17 cellular contexts compared by ENCODE assay signal in the genomic region with DNA sequence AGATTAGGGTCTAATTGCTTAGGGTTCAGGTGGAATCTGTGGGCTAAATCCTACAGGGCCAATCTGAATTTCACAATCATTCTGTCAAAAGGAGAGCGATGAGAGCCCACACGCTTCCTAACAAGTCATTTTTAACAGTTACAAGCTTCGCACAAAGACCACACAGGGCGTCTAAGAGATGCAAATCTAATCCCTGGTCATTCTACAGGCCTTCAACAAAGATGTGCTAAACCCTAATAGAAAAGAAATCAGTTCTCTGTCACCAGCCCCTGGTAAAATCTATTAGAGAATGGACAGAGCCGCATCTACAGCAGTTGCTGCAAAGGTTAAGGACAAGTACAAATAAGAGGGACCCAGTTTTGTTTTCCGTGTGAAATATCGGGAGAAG. TPM values are rescaled to one million over a fixed set of nuclear protein-coding genes. Genes with fewer than 3 reads are reported as not detected.
DNase-seq lines count a peak whose midpoint lies in the region; ATAC-seq and FAIRE-seq lines count a peak whose summit lies in the region.
"Had no signal": no experiment of that assay in that cellular context is flagged by ENCODE, and none has a peak within 500 bp of the region (broad histone marks: within the 10 kb centered on the region; RNA-seq: fewer than 3 reads in every experiment).

No MANE protein-coding gene starts in this region.

- no peak overlapping the region for H2BK5ac ChIP-seq in mesendoderm (ENCODE audit: low read length)

- H3K36me3 ChIP-seq in mesendoderm (ENCODE audit: control insufficient read depth, insufficient read depth, low read length): no peaks in the 10 kb centered on the region

- H3K27ac ChIP-seq in mesendoderm (ENCODE audit: low read depth, low read length): no peak overlapping the region

- no peaks in the 10 kb centered on the region for H3K79me1 ChIP-seq in mesendoderm (ENCODE audit: low read length)

- no peak overlapping the region for H2BK120ac ChIP-seq in mesendoderm (ENCODE audit: low read depth, low read length)

- no peak for ATAC-seq in HG02973 (IDR thresholded peaks at IDR 0.05; ENCODE audit: unreplicated experiment)
- ATAC-seq: effector memory CD8-positive, alpha-beta T cell had no signal

- H3K23ac ChIP-seq in mesendoderm (ENCODE audit: low read length): no peak overlapping the region

- H3K79me2 ChIP-seq in mesendoderm (ENCODE audit: control insufficient read depth, insufficient read depth, low read length): no peaks in the 10 kb centered on the region

- H3K4me1 ChIP-seq in mesendoderm (ENCODE audit: control insufficient read depth, low read depth, low read length): no peaks in the 10 kb centered on the region

- no peak overlapping the region for H4K8ac ChIP-seq in mesendoderm (ENCODE audit: low read depth, low read length)

- H4K5ac ChIP-seq in mesendoderm (ENCODE audit: low read length): no peak overlapping the region

- peaks cover 77% of the 10 kb centered on the region for H3K27me3 ChIP-seq in mesendoderm (ENCODE audit: insufficient read depth, low read length, poor library complexity)

- H3K27ac Mint-ChIP-seq in activated naive CD8-positive, alpha-beta T cell treated with anti-CD3 and anti-CD28 coated beads for 36 hours: no peak overlapping the region
- H3K27ac Mint-ChIP-seq: effector memory CD8-positive, alpha-beta T cell; naive B cell had no signal

- peak overlapping the region; percentile 43 for H3K4me3 Mint-ChIP-seq in activated naive CD8-positive, alpha-beta T cell treated with anti-CD3 and anti-CD28 coated beads for 36 hours

- no peak overlapping the region for H3K9ac ChIP-seq in mesendoderm (ENCODE audit: low read length)

- no CpG with 5 or more reads among the region's 7 CpGs for WGBS in mesendoderm (ENCODE audit: extremely low coverage, insufficient coverage, low lambda C conversion rate)

- FAIRE-seq in GM19239 (lab: Jason Lieb, UNC) (no peak), urothelium cell line (lab: Jason Lieb, UNC) (no peak)
- FAIRE-seq: D721Med had no signal

- H3K56ac ChIP-seq in mesendoderm (ENCODE audit: low read length): no peak overlapping the region

- H3K9me3 Mint-ChIP-seq in activated naive CD8-positive, alpha-beta T cell treated with anti-CD3 and anti-CD28 coated beads for 36 hours: peaks cover 13% of the 10 kb centered on the region

- no peak overlapping the region for H2BK15ac ChIP-seq in mesendoderm (replicated peaks; ENCODE audit: low read depth)

- no peak overlapping the region for H3K4me2 ChIP-seq in mesendoderm (ENCODE audit: low read length)

- no peak overlapping the region for H3K18ac ChIP-seq in mesendoderm (ENCODE audit: low read length)

- H3K4ac ChIP-seq in mesendoderm (ENCODE audit: low read depth, low read length): no peak overlapping the region

- no peak overlapping the region for H2AK5ac ChIP-seq in mesendoderm (ENCODE audit: low read length)

- peak; percentile 46 for DNase-seq in DMS79 (lab: John Stamatoyannopoulos, UW)
- DNase-seq in GM19239 (ENCODE audit: insufficient read length, low spot score): peak; percentile 2
- no peak for DNase-seq in activated naive CD8-positive, alpha-beta T cell treated with anti-CD3 and anti-CD28 coated beads for 36 hours
- DNase-seq in mesendoderm: peak; percentile 48
- DNase-seq in SKM-1 (lab: John Stamatoyannopoulos, UW; ENCODE audit: unreplicated experiment): no peak
- DNase-seq in urothelium cell line (ENCODE audit: low spot score): no peak
- DNase-seq in COLO668 (lab: John Stamatoyannopoulos, UW; ENCODE audit: unreplicated experiment): no peak
- DNase-seq: effector memory CD8-positive, alpha-beta T cell; hypothalamus; naive B cell; NCI-H2227 treated with DMSO at 0.1 percent for 48 hours; T1000 had no signal

- peaks cover 11% of the 10 kb centered on the region for H3K4me1 Mint-ChIP-seq in activated naive CD8-positive, alpha-beta T cell treated with anti-CD3 and anti-CD28 coated beads for 36 hours

- H3K36me3 Mint-ChIP-seq in activated naive CD8-positive, alpha-beta T cell treated with anti-CD3 and anti-CD28 coated beads for 36 hours: peaks cover 8% of the 10 kb centered on the region

- peaks cover 89% of the 10 kb centered on the region for H3K27me3 Mint-ChIP-seq in activated naive CD8-positive, alpha-beta T cell treated with anti-CD3 and anti-CD28 coated beads for 36 hours

- H3K4me3 ChIP-seq in mesendoderm (ENCODE audit: low read length): no peak overlapping the region

RNA-seq across cellular contexts. Expression of a gene that starts 15.2 kb away (rescaled TPM):
- total RNA-seq in activated naive CD8-positive, alpha-beta T cell treated with anti-CD3 and anti-CD28 coated beads for 36 hours: not detected
- 0.01 TPM for polyA plus RNA-seq in mesendoderm (2013, experiment 1 of 2)
- not detected for polyA plus RNA-seq in mesendoderm (2013, experiment 2 of 2)
- total RNA-seq: cardiac septum, liver, pulmonary artery endothelial cell had no signal
- polyA plus RNA-seq: liver had no signal

Comparison
In these comparisons a context has a peak if more than half of its experiments do, and no peak if none do; other contexts are left out.
1. DNase-seq: peak in DMS79 (single experiment), GM19239 (single experiment) and mesendoderm (single experiment); none in activated naive CD8-positive, alpha-beta T cell treated with anti-CD3 and anti-CD28 coated beads for 36 hours (single experiment), SKM-1 (single experiment), urothelium cell line (single experiment) and COLO668 (single experiment).